1 cellular context compared by ENCODE assay signal in the genomic region with DNA sequence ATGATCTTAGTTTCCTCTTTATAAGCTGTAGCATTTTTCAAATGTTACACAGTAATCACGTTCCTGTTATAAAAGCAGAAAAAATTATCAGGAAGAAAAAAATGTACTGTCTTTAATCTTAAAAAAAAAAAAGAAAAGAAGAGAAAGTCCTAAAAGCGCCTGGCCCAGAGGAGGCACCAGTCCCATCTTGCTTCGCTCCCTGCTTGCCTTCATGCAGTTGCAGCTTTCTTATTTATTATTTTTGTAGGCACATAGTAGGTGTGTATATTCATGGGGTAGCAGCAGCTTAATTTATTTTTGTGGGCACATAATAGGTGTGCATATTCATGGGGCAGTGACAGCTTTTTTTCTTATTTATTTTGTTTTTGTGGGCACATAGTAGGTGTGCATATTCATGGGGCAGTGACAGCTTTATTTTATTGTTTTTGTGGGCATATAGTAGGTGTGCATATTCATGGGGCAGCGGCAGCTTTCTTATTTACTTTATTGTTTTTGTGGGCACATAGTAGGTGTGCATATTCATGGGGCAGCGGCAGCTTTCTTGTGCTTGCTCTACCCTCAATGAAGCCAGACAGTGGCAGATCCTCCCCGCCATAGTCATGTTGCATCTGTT.
TF ChIP-seq lines count a peak whose summit lies in the region.

No MANE protein-coding gene starts in this region.

TF ChIP-seq in HepG2, 621 proteins besides CTCF, POLR2A, EP300 and RAD21:
- TF ChIP-seq NFIC (IDR thresholded peaks at IDR 0.05; ENCODE audit: low read length) (no peak), KMT2A (CRISPR knock-in tag; IDR thresholded peaks at IDR 0.05) (no peak), ZKSCAN1 (IDR thresholded peaks at IDR 0.05; ENCODE audit: low read length) (peak; percentile 98)
